24 cellular contexts compared by ENCODE assay signal in the genomic region with DNA sequence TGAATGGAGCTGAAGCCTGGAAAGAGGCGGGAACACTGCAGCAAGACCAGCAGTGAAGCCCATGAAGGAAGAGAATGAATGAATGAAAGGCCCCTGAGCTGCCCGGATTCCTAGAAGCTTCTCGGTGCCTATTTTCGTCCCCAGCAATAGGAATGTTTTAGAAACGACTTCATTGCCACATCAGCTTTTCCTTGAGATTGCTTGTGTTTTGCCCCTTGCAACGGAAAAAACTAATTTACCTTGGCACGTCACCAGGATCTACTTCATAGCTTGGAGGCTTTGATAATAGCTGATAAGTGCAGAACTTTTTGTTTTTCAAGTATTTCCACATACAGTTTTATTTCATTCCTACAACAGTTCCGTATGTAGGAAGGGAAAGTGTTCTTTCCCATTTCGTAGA.
"Had no signal": no experiment of that assay in that cellular context is flagged by ENCODE, and none has a peak within 500 bp of the region (broad histone marks: within the 10 kb centered on the region; RNA-seq: fewer than 3 reads in every experiment).

No MANE protein-coding gene starts in this region.

- H3K4me1 ChIP-seq: breast epithelium, stomach had no signal

- FAIRE-seq: astrocyte, colon, endometrium, keratinocyte had no signal

- H3K27ac ChIP-seq: breast epithelium, gastroesophageal sphincter, parathyroid adenoma, stomach, tibial artery had no signal

- H3K27me3 ChIP-seq: breast epithelium, gastroesophageal sphincter, stomach, tibial artery had no signal

- H3K9me3 ChIP-seq: breast epithelium, gastroesophageal sphincter, stomach, tibial artery had no signal

- H3K4me3 ChIP-seq: breast epithelium, gastroesophageal sphincter, stomach, tibial artery had no signal

- H3K36me3 ChIP-seq: breast epithelium, gastroesophageal sphincter, stomach, tibial artery had no signal

- DNase-seq: activated CD4-positive, alpha-beta T cell treated with anti-CD3 and anti-CD28 coated beads for 36 hours; activated CD4-positive, CD25-positive, alpha-beta regulatory T cell; activated gamma-delta T cell; activated naive CD4-positive, alpha-beta T cell treated with anti-CD3 and anti-CD28 coated beads, Interleukin-2, amount 10 ng/mL, durations not matched to agents 7 days and 5 days; activated naive CD8-positive, alpha-beta T cell treated with anti-CD3 and anti-CD28 coated beads, Interleukin-2, amount 10 ng/mL, durations not matched to agents 7 days and 5 days; amniotic stem cell; central memory CD4-positive, alpha-beta T cell; effector CD8-positive, alpha-beta T cell; hippocampal formation; midbrain; naive thymus-derived CD4-positive, alpha-beta T cell; stimulated activated CD4-positive, alpha-beta T cell treated with anti-CD3 and anti-CD28 coated beads, Interleukin-15, amount 100 ng/mL, for 24 hours; stimulated activated CD4-positive, alpha-beta T cell treated with anti-CD3 and anti-CD28 coated beads, Interleukin-2, amount 100 ng/mL, for 24 hours; stimulated activated naive B cell treated with anti-CD40 and anti-IgM and Interleukin-4, amounts not matched to agents 10 μg/mL and 1 μg/mL and 100 μg/mL, for 72 hours; stomach; T-helper 1 cell; tibial artery had no signal

- ATAC-seq: activated CD4-positive, alpha-beta T cell treated with anti-CD3 and anti-CD28 coated beads for 36 hours; gastroesophageal sphincter; naive thymus-derived CD4-positive, alpha-beta T cell; stimulated activated naive B cell treated with anti-CD40 and anti-IgM and Interleukin-4, amounts not matched to agents 10 μg/mL and 1 μg/mL and 100 μg/mL, for 72 hours had no signal
